9 cellular contexts compared by ENCODE assay signal in the genomic region with DNA sequence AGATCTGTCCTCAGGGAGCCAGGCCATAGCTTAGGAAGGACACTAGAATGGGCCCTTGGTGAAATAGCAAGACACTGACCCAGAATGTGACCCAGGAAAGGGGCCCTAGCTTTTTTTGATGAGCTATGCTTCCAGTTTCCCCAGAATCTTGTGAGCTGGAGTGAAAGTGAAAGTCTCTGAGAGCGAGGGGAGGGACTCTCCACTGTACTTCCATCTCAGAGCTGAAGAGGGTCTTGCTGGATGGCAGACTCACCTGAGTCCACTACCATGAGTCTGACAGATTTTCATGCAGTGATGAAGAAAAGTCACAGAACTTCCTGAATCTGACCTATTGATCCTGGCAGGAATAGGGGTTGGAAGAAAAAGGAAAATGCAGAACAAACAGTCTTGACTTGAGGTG. TPM values are rescaled to one million over a fixed set of nuclear protein-coding genes. Genes with fewer than 3 reads are reported as not detected.
A peak's percentile ranks its signal among the peaks of the same experiment; 100 is the strongest.
DNase-seq lines count a peak whose midpoint lies in the region; ATAC-seq and TF ChIP-seq lines count a peak whose summit lies in the region.
"Had no signal": no experiment of that assay in that cellular context is flagged by ENCODE, and none has a peak within 500 bp of the region (broad histone marks: within the 10 kb centered on the region; RNA-seq: fewer than 3 reads in every experiment).

No MANE protein-coding gene starts in this region.

- H3K27ac ChIP-seq in ACC112 (ENCODE audit: low read depth, low read length), result no peak overlapping the region

- no peaks in the 10 kb centered on the region for H3K36me3 ChIP-seq in ACC112 (ENCODE audit: insufficient read depth, low read length)

- peak overlapping the region in 4 of 5 donors; percentile 65 to 75 (median 73) for H3K4me3 Mint-ChIP-seq in immature natural killer cell

- H3K9me3 Mint-ChIP-seq in immature natural killer cell, result no peaks in the 10 kb centered on the region

- peak overlapping the region; percentile 42 to 86 (median 80) for H3K27ac Mint-ChIP-seq in immature natural killer cell

- DNase-seq in NOMO-1 treated with dmso at 0.1 percent for 144 hours (lab: John Stamatoyannopoulos, UW; ENCODE audit: unreplicated experiment) (peak; percentile 30), immature natural killer cell (peak; percentile 31 to 51 (median 47)), foreskin fibroblast (no peak), NCI-H187 treated with DMSO at 0.1 percent for 48 hours (lab: John Stamatoyannopoulos, UW) (no peak)

- ATAC-seq in GM18873 (IDR thresholded peaks at IDR 0.05; ENCODE audit: low FRiP score, unreplicated experiment) (peak; percentile 28), HG03521 (IDR thresholded peaks at IDR 0.05; ENCODE audit: unreplicated experiment) (no peak), HG03457 (IDR thresholded peaks at IDR 0.05; ENCODE audit: unreplicated experiment) (no peak)
- ATAC-seq: K562 had no signal

- H3K4me3 ChIP-seq in ACC112 (ENCODE audit: low read depth, low read length) (peak overlapping the region; percentile 63), foreskin fibroblast (ENCODE audit: low read depth in 1 of 2, low read length in 2 of 2) (no peak overlapping the region)
- H3K4me3 ChIP-seq: K562 had no signal

- H3K4me1 Mint-ChIP-seq in immature natural killer cell, result peaks cover 13 to 20% of the 10 kb centered on the region in 2 donors

- no peak for TF ChIP-seq CTCF in foreskin fibroblast (IDR thresholded peaks at IDR 0.05; ENCODE audit: low read depth, low read length)

- peak overlapping the region; percentile 57 for H2AFZ ChIP-seq in ACC112 (ENCODE audit: low read length, unreplicated experiment)

- H3K4me1 ChIP-seq in ACC112 (ENCODE audit: control insufficient read depth, insufficient read depth, low read length, unreplicated experiment), result no peaks in the 10 kb centered on the region

- H3K27me3 ChIP-seq in ACC112 (ENCODE audit: insufficient read depth, low read length), result peaks cover 19% of the 10 kb centered on the region

- H3K79me2 ChIP-seq in ACC112 (ENCODE audit: control insufficient read depth, insufficient read depth, low read length, unreplicated experiment), result no peaks in the 10 kb centered on the region

- peaks cover 0 to 4% (median 3%) of the 10 kb centered on the region in 3 donors for H3K36me3 Mint-ChIP-seq in immature natural killer cell

- peaks cover 0 to 4% (median 0%) of the 10 kb centered on the region in 3 donors for H3K27me3 Mint-ChIP-seq in immature natural killer cell (ENCODE audit: low read depth in 3 of 3)

RNA-seq across cellular contexts. Expression of a gene that starts 3.1 kb away (rescaled TPM):
- polyA plus RNA-seq in immature natural killer cell, result 100 to 1,000 TPM; 107 to 282 (median 117) TPM

Comparison
In these comparisons a context has a peak if more than half of its experiments do, and no peak if none do; other contexts are left out.
1. DNase-seq: peak in NOMO-1 treated with dmso at 0.1 percent for 144 hours (single experiment) and immature natural killer cell (3 of 3); none in foreskin fibroblast (0 of 2) and NCI-H187 treated with DMSO at 0.1 percent for 48 hours (single experiment).